8 cellular contexts compared by ENCODE assay signal in the genomic region with DNA sequence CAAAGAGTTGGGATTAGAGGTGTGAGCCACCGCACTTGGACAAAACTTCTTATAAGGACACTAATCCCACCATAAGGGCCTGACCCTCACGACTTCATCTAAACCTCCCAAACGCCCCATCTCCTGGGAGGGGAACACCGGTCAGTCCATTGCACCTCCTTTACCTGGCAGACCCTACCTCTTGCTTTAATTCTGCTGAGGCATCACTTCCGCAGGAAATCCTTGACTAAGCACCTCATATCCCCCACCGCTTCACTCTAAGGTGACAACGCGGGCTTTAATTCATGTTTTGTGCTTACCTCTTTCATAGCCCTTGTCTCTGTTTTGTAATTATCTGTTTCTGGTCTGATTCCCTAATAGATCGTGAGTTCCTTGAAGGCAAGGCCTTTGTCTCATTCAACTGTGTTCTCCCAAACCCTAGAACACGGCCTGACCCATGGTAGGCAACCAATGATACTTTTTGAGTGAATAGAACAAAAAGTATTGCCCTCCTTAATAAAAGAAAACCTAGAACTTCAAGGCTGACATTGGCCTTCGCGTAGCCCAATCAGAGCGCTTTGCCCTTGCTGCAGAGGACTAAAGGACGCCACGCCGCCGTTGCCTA. TPM values are rescaled to one million over a fixed set of nuclear protein-coding genes. Genes with fewer than 3 reads are reported as not detected.
DNase-seq lines count a peak whose midpoint lies in the region; ATAC-seq and TF ChIP-seq lines count a peak whose summit lies in the region.

No MANE protein-coding gene starts in this region.

- no peak overlapping the region for H3K27ac Mint-ChIP-seq in endodermal cell

- H3K9me2 ChIP-seq in DOHH2 (replicated peaks; ENCODE audit: control insufficient read depth, low read length): no peaks in the 10 kb centered on the region
- H3K9me2 ChIP-seq in PC-3 (replicated peaks; ENCODE audit: low read length): no peaks in the 10 kb centered on the region

- H3K27ac ChIP-seq in DOHH2 (ENCODE audit: low read depth, low read length) (no peak overlapping the region), PC-3 (ENCODE audit: low read length) (no peak overlapping the region), endodermal cell (ENCODE audit: low read depth, low read length) (no peak overlapping the region), rectal smooth muscle tissue (ENCODE audit: low read depth, low read length) (peak overlapping the region; percentile 63)

- no peaks in the 10 kb centered on the region for H3K36me3 Mint-ChIP-seq in endodermal cell (ENCODE audit: low read depth)

- H3K4me2 ChIP-seq in DOHH2 (ENCODE audit: low read length) (peak overlapping the region; percentile 46), PC-3 (ENCODE audit: low read length) (peak overlapping the region; percentile 59)

- intact Hi-C loops in PC-3 (cut with micrococcal nuclease): loop anchor here (1.0 to 5.0 kb wide), 2 partner anchors 36 to 65 kb away; a partner anchor contains a TSS

- POLR2A ChIA-PET in PC-3 (lab: Charles Lee; ENCODE audit: unreplicated experiment): no interaction called here

- TF ChIP-seq CTCF in DOHH2 (IDR thresholded peaks at IDR 0.05; ENCODE audit: low read depth, low read length, poor library complexity, severe bottlenecking): no peak
- TF ChIP-seq CTCF in PC-3 (conservative IDR thresholded peaks at IDR 0.05; ENCODE audit: low read depth, low read length): no peak
- no peak for TF ChIP-seq CTCF in endodermal cell (conservative IDR thresholded peaks at IDR 0.05)

- no TSS peak for BruUV-seq in PC-3 (replicated peaks; lab: Mats Ljungman, UMichigan)

- H2AFZ ChIP-seq in PC-3 (ENCODE audit: low read length): peak overlapping the region; percentile 81

- 34% methylated on average over 10 to 17 of the region's 17 CpGs for WGBS in endodermal cell (ENCODE audit: insufficient coverage in 1 of 2, insufficient read length in 1 of 2), 2 experiments

- H3K4me3 ChIP-seq in DOHH2 (ENCODE audit: low read length) (peak overlapping the region; percentile 83; the same call in 1 of the 2 replicates), PC-3 (ENCODE audit: low read length) (peak overlapping the region; percentile 84; the same call in 1 of the 2 replicates), endodermal cell (ENCODE audit: low read length) (no peak overlapping the region), rectal smooth muscle tissue (ENCODE audit: low read length) (no peak overlapping the region)

- H3K27me3 ChIP-seq in DOHH2 (ENCODE audit: control insufficient read depth, low read length) (peaks cover 31% of the 10 kb centered on the region), PC-3 (ENCODE audit: low read length) (no peaks in the 10 kb centered on the region), endodermal cell (ENCODE audit: control insufficient read depth, insufficient read depth, low read length, poor library complexity, severe bottlenecking) (peaks cover 39% of the 10 kb centered on the region), rectal smooth muscle tissue (ENCODE audit: control insufficient read depth, insufficient read depth, low read length) (no peaks in the 10 kb centered on the region)

- ATAC-seq in PC-3: no peak

- H4K20me1 ChIP-seq in DOHH2 (ENCODE audit: control insufficient read depth, insufficient read depth, low read depth, low read length): peaks cover 2% of the 10 kb centered on the region; the same call in 1 of the 2 replicates
- H4K20me1 ChIP-seq in PC-3 (ENCODE audit: low read length): peaks cover 5% of the 10 kb centered on the region; the same call in 1 of the 2 replicates

- CTCF ChIA-PET in PC-3 (lab: Charles Lee): no interaction called here

- no peaks in the 10 kb centered on the region for H3K9me3 Mint-ChIP-seq in endodermal cell

- H3K79me2 ChIP-seq in DOHH2 (ENCODE audit: control insufficient read depth, low read length) (peaks cover 13% of the 10 kb centered on the region), PC-3 (ENCODE audit: low read length) (peaks cover 12% of the 10 kb centered on the region)

- H3K4me1 ChIP-seq in DOHH2 (ENCODE audit: control insufficient read depth, low read length) (peaks cover 16% of the 10 kb centered on the region), PC-3 (ENCODE audit: insufficient read depth, low read length) (peaks cover 11% of the 10 kb centered on the region), endodermal cell (ENCODE audit: control insufficient read depth, insufficient read depth, low read length) (peaks cover 10% of the 10 kb centered on the region), rectal smooth muscle tissue (ENCODE audit: control insufficient read depth, insufficient read depth, low read length) (peaks cover 10% of the 10 kb centered on the region)

- DNase-seq in PC-3 (no peak), endodermal cell (no peak), cerebellum (ENCODE audit: low spot score) (no peak), GOT3 (lab: John Stamatoyannopoulos, UW) (no peak), amniotic stem cell (lab: John Stamatoyannopoulos, UW) (no peak), NCI-H345 (lab: John Stamatoyannopoulos, UW) (no peak)

- H3K36me3 ChIP-seq in DOHH2 (ENCODE audit: control insufficient read depth, low read length): no peaks in the 10 kb centered on the region
- H3K36me3 ChIP-seq in PC-3 (ENCODE audit: low read depth, low read length): no peaks in the 10 kb centered on the region
- H3K36me3 ChIP-seq in endodermal cell (ENCODE audit: control insufficient read depth, insufficient read depth, low read length): no peaks in the 10 kb centered on the region
- H3K36me3 ChIP-seq in rectal smooth muscle tissue (ENCODE audit: control insufficient read depth, insufficient read depth, low read length): no peaks in the 10 kb centered on the region

- peak overlapping the region; percentile 82 for H3K4me3 Mint-ChIP-seq in endodermal cell

- no peaks in the 10 kb centered on the region; the same call in 1 of the 2 replicates for H3F3A ChIP-seq in DOHH2 (ENCODE audit: control insufficient read depth, insufficient read depth)
- no peaks in the 10 kb centered on the region for H3F3A ChIP-seq in PC-3 (ENCODE audit: low read length, unreplicated experiment)

- H3K9me3 ChIP-seq in DOHH2 (ENCODE audit: control insufficient read depth, insufficient read depth, low read length) (no peaks in the 10 kb centered on the region), PC-3 (ENCODE audit: low read length) (no peaks in the 10 kb centered on the region), endodermal cell (ENCODE audit: control insufficient read depth, low read length) (no peaks in the 10 kb centered on the region)

- H3K27me3 Mint-ChIP-seq in endodermal cell (ENCODE audit: insufficient read depth): peaks cover 46% of the 10 kb centered on the region

- H3K9ac ChIP-seq in PC-3 (ENCODE audit: low read length) (no peak overlapping the region), endodermal cell (ENCODE audit: extremely low read depth, low read length, poor library complexity, severe bottlenecking) (no peak overlapping the region), rectal smooth muscle tissue (ENCODE audit: low read length) (no peak overlapping the region)

- H3K4me1 Mint-ChIP-seq in endodermal cell: peaks cover 17% of the 10 kb centered on the region

RNA-seq across cellular contexts. Expression of a gene that starts 0.5 kb away (rescaled TPM):
- total RNA-seq in PC-3 (2014; rRNA removed): 3.0 and 15.1 TPM in 2 replicates
- total RNA-seq in endodermal cell: 10 to 100 TPM in 1 of 2 donors, 1 to 10 TPM in 1; 8.3 to 15.6 TPM
- 8.8 TPM for polyA plus RNA-seq in endodermal cell (2013, experiment 1 of 2)
- 8.9 TPM for polyA plus RNA-seq in endodermal cell (2013, experiment 2 of 2)
- total RNA-seq in cerebellum: 18.5 TPM

RNA-seq across cellular contexts. Expression of a gene that starts 36.0 kb away (rescaled TPM):
- total RNA-seq in PC-3 (2014; rRNA removed) (78.2 and 83.4 TPM in 2 replicates), endodermal cell (10 to 100 TPM; 15.3 to 16.1 TPM), cerebellum (100 TPM)
- 30.6 TPM for polyA plus RNA-seq in endodermal cell (2013, experiment 1 of 2)
- polyA plus RNA-seq in endodermal cell (2013, experiment 2 of 2): 28.9 TPM

Comparison
In these comparisons a context has a peak if more than half of its experiments do, and no peak if none do; other contexts are left out.
1. H3K4me3 ChIP-seq: peak in DOHH2 (single experiment) and PC-3 (single experiment); none in endodermal cell (single experiment) and rectal smooth muscle tissue (single experiment).